Comparison of ENCODE assay signal across 8 cellular contexts in the genomic region with DNA sequence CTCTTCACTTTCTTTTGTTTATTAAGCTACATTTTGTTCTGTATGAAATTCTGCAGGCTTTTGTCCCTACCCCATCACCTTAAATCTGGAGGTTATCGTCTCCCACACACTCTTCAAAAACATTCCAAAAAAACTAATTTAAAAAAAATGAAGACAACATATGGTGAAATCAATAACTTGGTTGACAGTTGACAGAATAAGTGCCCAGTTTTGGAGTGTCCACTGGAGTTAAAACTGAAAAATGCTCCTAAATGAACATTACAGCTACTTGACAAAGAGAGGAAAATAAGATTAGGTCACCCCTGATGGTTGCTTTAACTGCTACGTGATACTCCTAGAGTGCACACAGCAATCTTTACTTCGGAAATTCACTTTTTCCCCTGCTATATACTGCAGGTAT. TPM values are rescaled to one million over a fixed set of nuclear protein-coding genes. Genes with fewer than 3 reads are reported as not detected.
DNase-seq lines count a peak whose midpoint lies in the region; ATAC-seq and TF ChIP-seq lines count a peak whose summit lies in the region.

No MANE protein-coding gene starts in this region.

- H3K27me3 ChIP-seq in WERI-Rb-1 (ENCODE audit: insufficient read depth, low read depth, severe bottlenecking), result no peaks in the 10 kb centered on the region
- no peaks in the 10 kb centered on the region for H3K27me3 ChIP-seq in iPS-15b (ENCODE audit: control insufficient read depth, insufficient read depth, low read length)
- no peaks in the 10 kb centered on the region for H3K27me3 ChIP-seq in suprapubic skin

- H3K27ac Mint-ChIP-seq in T-helper 2 cell treated with Interferon-gamma antibody and Interleukin-4, amounts not matched to agents 5 μg/mL and 100 μg/mL, for 36 hours, result no peak overlapping the region

- H3K4me1 ChIP-seq in iPS-15b (ENCODE audit: control insufficient read depth, insufficient read depth, low read length) (peaks cover 18% of the 10 kb centered on the region), suprapubic skin (peaks cover 9% of the 10 kb centered on the region)

- no peak for DNase-seq in T-helper 2 cell treated with Interferon-gamma antibody and Interleukin-4, amounts not matched to agents 5 μg/mL and 100 μg/mL, for 36 hours (ENCODE audit: low spot score)
- DNase-seq in T-helper 2 cell (no peak), WERI-Rb-1 (no peak), suprapubic skin (ENCODE audit: low spot score in 2 of 2) (no peak), globus pallidus (ENCODE audit: low spot score) (no peak), amniotic stem cell (lab: John Stamatoyannopoulos, UW) (no peak)

- peaks cover 10% of the 10 kb centered on the region for H3K27me3 Mint-ChIP-seq in T-helper 2 cell treated with Interferon-gamma antibody and Interleukin-4, amounts not matched to agents 5 μg/mL and 100 μg/mL, for 36 hours (ENCODE audit: low read depth)

- peak overlapping the region; percentile 77 for H3K9ac ChIP-seq in iPS-15b (ENCODE audit: low read depth, low read length)

- H3K4me1 Mint-ChIP-seq in T-helper 2 cell treated with Interferon-gamma antibody and Interleukin-4, amounts not matched to agents 5 μg/mL and 100 μg/mL, for 36 hours (ENCODE audit: low read depth), result peaks cover 31% of the 10 kb centered on the region

- ATAC-seq in HG03045 (IDR thresholded peaks at IDR 0.05; ENCODE audit: unreplicated experiment), result no peak

- TF ChIP-seq POLR2A in suprapubic skin (IDR thresholded peaks at IDR 0.05), result no peak

- H3K4me3 Mint-ChIP-seq in T-helper 2 cell treated with Interferon-gamma antibody and Interleukin-4, amounts not matched to agents 5 μg/mL and 100 μg/mL, for 36 hours, result peak overlapping the region; percentile 95

- 58% methylated on average over 3 of the region's 3 CpGs for WGBS in suprapubic skin

- H3K9me3 Mint-ChIP-seq in T-helper 2 cell treated with Interferon-gamma antibody and Interleukin-4, amounts not matched to agents 5 μg/mL and 100 μg/mL, for 36 hours, result no peaks in the 10 kb centered on the region

- no peaks in the 10 kb centered on the region for H3K36me3 ChIP-seq in WERI-Rb-1
- no peaks in the 10 kb centered on the region for H3K36me3 ChIP-seq in iPS-15b (ENCODE audit: control insufficient read depth, insufficient read depth, low read length)
- no peaks in the 10 kb centered on the region for H3K36me3 ChIP-seq in suprapubic skin

- H3K36me3 Mint-ChIP-seq in T-helper 2 cell treated with Interferon-gamma antibody and Interleukin-4, amounts not matched to agents 5 μg/mL and 100 μg/mL, for 36 hours (ENCODE audit: low read depth), result peaks cover 5% of the 10 kb centered on the region

- no peak for TF ChIP-seq EP300 in suprapubic skin (IDR thresholded peaks at IDR 0.05)

- peak overlapping the region; percentile 97 for H3K4me3 ChIP-seq in WERI-Rb-1 (ENCODE audit: low read depth, low read length)
- H3K4me3 ChIP-seq in iPS-15b (ENCODE audit: low read depth, low read length), result peak overlapping the region; percentile 99
- H3K4me3 ChIP-seq in suprapubic skin, result peak overlapping the region; percentile 89

- H3K9me3 ChIP-seq in WERI-Rb-1 (ENCODE audit: severe bottlenecking) (no peaks in the 10 kb centered on the region), iPS-15b (ENCODE audit: control insufficient read depth, insufficient read depth, low read length) (no peaks in the 10 kb centered on the region), suprapubic skin (no peaks in the 10 kb centered on the region)

- TF ChIP-seq CTCF in WERI-Rb-1 (IDR thresholded peaks at IDR 0.05; ENCODE audit: low read depth, low read length) (no peak), suprapubic skin (IDR thresholded peaks at IDR 0.05) (no peak)

- H3K27ac ChIP-seq in WERI-Rb-1, result peak overlapping the region; percentile 96
- no peak overlapping the region for H3K27ac ChIP-seq in suprapubic skin

RNA-seq across cellular contexts. Expression of a gene that starts 0.6 kb away (rescaled TPM):
- 10 to 100 TPM in 2 of 4 donors, 1 to 10 TPM in 2; 3.0 to 11.0 (median 8.8) TPM for total RNA-seq in suprapubic skin
